Comparison of ENCODE assay signal across 9 cellular contexts in the genomic region with DNA sequence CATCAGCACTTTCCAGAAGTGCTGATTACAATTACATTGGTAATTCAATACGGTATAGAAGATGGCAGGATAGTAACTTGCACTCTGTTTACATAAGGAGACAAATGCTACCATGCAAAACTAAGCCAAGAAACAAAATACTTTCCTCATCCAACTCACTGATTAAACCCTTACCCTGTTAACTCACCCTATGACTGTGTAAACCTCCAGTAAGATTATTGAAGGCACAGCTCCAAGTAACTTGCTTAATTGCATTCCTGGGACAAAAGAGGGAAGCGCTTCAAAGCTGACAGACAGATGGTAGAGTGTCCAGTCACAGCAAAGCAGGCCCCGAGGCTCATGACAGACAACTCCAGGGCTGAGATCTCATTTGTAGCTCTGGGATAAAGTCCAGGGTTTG. TPM values are rescaled to one million over a fixed set of nuclear protein-coding genes. Genes with fewer than 3 reads are reported as not detected.
DNase-seq lines count a peak whose midpoint lies in the region; ATAC-seq and TF ChIP-seq lines count a peak whose summit lies in the region.
"Had no signal": no experiment of that assay in that cellular context is flagged by ENCODE, and none has a peak within 500 bp of the region (broad histone marks: within the 10 kb centered on the region; RNA-seq: fewer than 3 reads in every experiment).

No MANE protein-coding gene starts in this region.

- DNase-seq in Right ventricle myocardium inferior (ENCODE audit: missing footprints) = no peak
- DNase-seq in right atrium auricular region (ENCODE audit: low spot score) = no peak
- peak; percentile 84 for DNase-seq in adipocyte (ENCODE audit: low read depth)
- DNase-seq in kidney glomerular epithelial cell (lab: John Stamatoyannopoulos, UW) = peak; percentile 57
- DNase-seq in upper lobe of left lung = no peak
- no peak for DNase-seq in dermis blood vessel endothelial cell
- DNase-seq in activated naive CD4-positive, alpha-beta T cell treated with anti-CD3 and anti-CD28 coated beads, Interleukin-2, amount 50 U/mL, for 16 hours = no peak

- ATAC-seq in Right ventricle myocardium inferior = peak; percentile 93
- peak; percentile 70 for ATAC-seq in upper lobe of left lung (ENCODE audit: low FRiP score in 2 of 2)
- ATAC-seq in GM18505 (IDR thresholded peaks at IDR 0.05; ENCODE audit: unreplicated experiment) = no peak
- ATAC-seq: A549 had no signal

- intact Hi-C loops in Right ventricle myocardium inferior (cut with DNase I) = no loop called here

- H3K27me3 ChIP-seq in right atrium auricular region (no peaks in the 10 kb centered on the region), adipocyte (replicated peaks; ENCODE audit: control insufficient read depth, insufficient read depth, low read length) (no peaks in the 10 kb centered on the region), upper lobe of left lung (no peaks in the 10 kb centered on the region)

- no peaks in the 10 kb centered on the region for H3K9me3 ChIP-seq in right atrium auricular region
- H3K9me3 ChIP-seq in adipocyte (ENCODE audit: control insufficient read depth, low read length) = no peaks in the 10 kb centered on the region
- H3K9me3 ChIP-seq in upper lobe of left lung = no peaks in the 10 kb centered on the region
- H3K9me3 ChIP-seq: A549 had no signal

- TF ChIP-seq POLR2A in upper lobe of left lung (IDR thresholded peaks at IDR 0.05) (no peak), GM18505 (IDR thresholded peaks at IDR 0.05; ENCODE audit: borderline replicate concordance, extremely low read depth, insufficient read depth, insufficient read length) (no peak)

- WGBS in upper lobe of left lung, 2 donors = 47 to 55% methylated on average over 3 of the region's 3 CpGs

- H3K27ac ChIP-seq in right atrium auricular region (peak overlapping the region in 1 of 2 donors; percentile 24), upper lobe of left lung (no peak overlapping the region)
- H3K27ac ChIP-seq: A549 had no signal

- TF ChIP-seq EP300 in upper lobe of left lung (IDR thresholded peaks at IDR 0.05) = no peak

- H3K4me1 ChIP-seq in right atrium auricular region (peaks cover 0 to 15% of the 10 kb centered on the region in 2 donors), adipocyte (ENCODE audit: control insufficient read depth, insufficient read depth, low read length) (peaks cover 28% of the 10 kb centered on the region), upper lobe of left lung (peaks cover 5 to 12% (median 6%) of the 10 kb centered on the region in 4 donors)

- TF ChIP-seq CTCF in right atrium auricular region (IDR thresholded peaks at IDR 0.05) = no peak
- no peak for TF ChIP-seq CTCF in upper lobe of left lung (IDR thresholded peaks at IDR 0.05)

- H3K9ac ChIP-seq in adipocyte (ENCODE audit: low read length) = no peak overlapping the region

- H3K36me3 ChIP-seq in right atrium auricular region (no peaks in the 10 kb centered on the region), adipocyte (ENCODE audit: control insufficient read depth, insufficient read depth, low read length, severe bottlenecking) (no peaks in the 10 kb centered on the region), upper lobe of left lung (no peaks in the 10 kb centered on the region)

- H3K4me3 ChIP-seq in right atrium auricular region (no peak overlapping the region), adipocyte (ENCODE audit: low read length) (peak overlapping the region; percentile 12), upper lobe of left lung (no peak overlapping the region)
- H3K4me3 ChIP-seq: A549 had no signal

RNA-seq across cellular contexts. Expression of a gene that starts 6.9 kb away (rescaled TPM):
- total RNA-seq in Right ventricle myocardium inferior (18.4 TPM), right atrium auricular region (10 to 100 TPM; 11.2 to 23.0 TPM), upper lobe of left lung (100 to 1,000 TPM in 1 of 6 donors, 10 to 100 TPM in 5; 18.4 to 114 (median 26.3) TPM), dermis blood vessel endothelial cell (9.7 and 12.9 TPM in 2 replicates)

Comparison
In these comparisons a context has a peak if more than half of its experiments do, and no peak if none do; other contexts are left out.
1. DNase-seq: peak in adipocyte (single experiment) and kidney glomerular epithelial cell (single experiment); none in Right ventricle myocardium inferior (single experiment), right atrium auricular region (single experiment), upper lobe of left lung (0 of 2), dermis blood vessel endothelial cell (single experiment) and activated naive CD4-positive, alpha-beta T cell treated with anti-CD3 and anti-CD28 coated beads, Interleukin-2, amount 50 U/mL, for 16 hours (single experiment).